14 cellular contexts compared by ENCODE assay signal in genomic region chr12:105018001-105018400, GRCh38.
"Had no signal": no experiment of that assay in that cellular context is flagged by ENCODE, and none has a peak within 500 bp of the region (broad histone marks: within the 10 kb centered on the region; RNA-seq: fewer than 3 reads in every experiment).

No MANE protein-coding gene starts in this region.

- DNase-seq: activated CD4-positive, alpha-beta T cell treated with anti-CD3 and anti-CD28 coated beads, Interleukin-2, amount 50 U/mL, for 4 hours; activated CD4-positive, CD25-positive, alpha-beta regulatory T cell treated with anti-CD3 and anti-CD28 coated beads, Interleukin-2, amount 50 U/mL, for 72 hours; activated gamma-delta T cell; activated T-cell treated with anti-CD3 and anti-CD28 coated beads, Interleukin-2, amount 50 U/mL, for 1 hour; brain microvascular endothelial cell; naive thymus-derived CD4-positive, alpha-beta T cell; right cardiac atrium; stimulated activated naive B cell treated with anti-CD40 and anti-IgM and Interleukin-4, amounts not matched to agents 10 μg/mL and 1 μg/mL and 100 μg/mL, for 72 hours; T-helper 2 cell had no signal

- H3K27me3 Mint-ChIP-seq: activated naive CD8-positive, alpha-beta T cell; naive thymus-derived CD4-positive, alpha-beta T cell; progenitor cell of endocrine pancreas; stimulated activated naive B cell treated with anti-CD40 and anti-IgM and Interleukin-4, amounts not matched to agents 10 μg/mL and 1 μg/mL and 100 μg/mL, for 72 hours had no signal

- H3K9me3 Mint-ChIP-seq: naive thymus-derived CD4-positive, alpha-beta T cell had no signal

- ATAC-seq: gastroesophageal sphincter; naive thymus-derived CD4-positive, alpha-beta T cell; right cardiac atrium; stimulated activated naive B cell treated with anti-CD40 and anti-IgM and Interleukin-4, amounts not matched to agents 10 μg/mL and 1 μg/mL and 100 μg/mL, for 72 hours had no signal

- H3K27ac ChIP-seq: brain microvascular endothelial cell, gastroesophageal sphincter, hepatocyte, tibial nerve had no signal

- H3K4me1 Mint-ChIP-seq: stimulated activated naive B cell treated with anti-CD40 and anti-IgM and Interleukin-4, amounts not matched to agents 10 μg/mL and 1 μg/mL and 100 μg/mL, for 72 hours had no signal

- H3K27ac Mint-ChIP-seq: activated naive CD8-positive, alpha-beta T cell; naive thymus-derived CD4-positive, alpha-beta T cell; progenitor cell of endocrine pancreas; stimulated activated naive B cell treated with anti-CD40 and anti-IgM and Interleukin-4, amounts not matched to agents 10 μg/mL and 1 μg/mL and 100 μg/mL, for 72 hours had no signal

- H3K4me3 Mint-ChIP-seq: activated naive CD8-positive, alpha-beta T cell; naive thymus-derived CD4-positive, alpha-beta T cell; stimulated activated naive B cell treated with anti-CD40 and anti-IgM and Interleukin-4, amounts not matched to agents 10 μg/mL and 1 μg/mL and 100 μg/mL, for 72 hours had no signal
